In the genomic region with DNA sequence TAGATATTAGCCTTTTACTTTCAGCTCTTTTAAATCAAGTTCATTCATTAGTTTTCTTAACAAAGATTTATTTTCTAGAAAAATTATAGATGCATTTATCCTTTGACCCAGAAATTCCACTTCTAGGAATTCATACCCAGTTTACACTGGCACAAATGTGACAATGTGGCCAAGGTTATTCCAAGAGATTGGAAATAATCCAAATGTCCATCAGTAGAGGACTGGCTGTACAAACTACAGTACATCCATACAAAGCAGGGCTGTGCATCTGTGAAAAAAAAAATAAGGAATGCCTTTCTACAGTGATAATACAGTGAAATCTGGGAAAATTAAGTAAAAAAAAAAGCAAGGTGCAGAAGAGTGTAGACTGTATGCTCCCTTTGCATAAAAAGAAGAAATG, we compare ENCODE assay signal across 26 cellular contexts.
"Had no signal": no experiment of that assay in that cellular context is flagged by ENCODE, and none has a peak within 500 bp of the region (broad histone marks: within the 10 kb centered on the region; RNA-seq: fewer than 3 reads in every experiment).

No MANE protein-coding gene starts in this region.

- DNase-seq: activated CD4-positive, alpha-beta memory T cell treated with anti-CD3 and anti-CD28 coated beads for 36 hours; activated CD4-positive, alpha-beta T cell treated with anti-CD3 and anti-CD28 coated beads for 36 hours; activated CD4-positive, alpha-beta T cell treated with anti-CD3 and anti-CD28 coated beads, Interleukin-2, amount 10 ng/mL, durations not matched to agents 24 days and 14 days; activated CD4-positive, CD25-positive, alpha-beta regulatory T cell; activated CD4-positive, CD25-positive, alpha-beta regulatory T cell treated with anti-CD3 and anti-CD28 coated beads, Interleukin-2, amount 50 U/mL, for 72 hours; activated CD8-positive, alpha-beta memory T cell treated with anti-CD3 and anti-CD28 coated beads, Interleukin-2, amount 10 ng/mL, durations not matched to agents 7 days and 5 days; activated CD8-positive, alpha-beta memory T cell treated with anti-CD3 and anti-CD28 coated beads, Interleukin-2, amount 50 U/mL, for 4 hours; activated CD8-positive, alpha-beta T cell treated with anti-CD3 and anti-CD28 coated beads, Interleukin-2, amount 10 ng/mL, durations not matched to agents 7 days and 5 days; activated gamma-delta T cell; activated naive CD4-positive, alpha-beta T cell; activated naive CD4-positive, alpha-beta T cell treated with anti-CD3 and anti-CD28 coated beads, Interleukin-2, amount 10 ng/mL, durations not matched to agents 7 days and 5 days; activated naive CD8-positive, alpha-beta T cell treated with anti-CD3 and anti-CD28 coated beads, Interleukin-2, amount 10 ng/mL, durations not matched to agents 7 days and 5 days; activated T-cell treated with anti-CD3 and anti-CD28 coated beads, Interleukin-2, amount 50 U/mL, for 1 hour; activated T-cell treated with anti-CD3 and anti-CD28 coated beads, Interleukin-2, amount 50 U/mL, for 48 hours; amniotic stem cell; anterior cingulate cortex; cortex of kidney; dermis blood vessel endothelial cell; effector CD8-positive, alpha-beta T cell; esophagus squamous epithelium; foreskin melanocyte; head of caudate nucleus; T-helper 2 cell had no signal

- ATAC-seq: activated CD4-positive, alpha-beta T cell treated with anti-CD3 and anti-CD28 coated beads for 36 hours; activated CD8-positive, alpha-beta memory T cell treated with anti-CD3 and anti-CD28 coated beads, Interleukin-2, amount 10 ng/mL, durations not matched to agents 7 days and 5 days; activated CD8-positive, alpha-beta T cell treated with anti-CD3 and anti-CD28 coated beads, Interleukin-2, amount 10 ng/mL, durations not matched to agents 7 days and 5 days; activated naive CD4-positive, alpha-beta T cell treated with anti-CD3 and anti-CD28 coated beads, Interleukin-2, amount 50 U/mL, for 72 hours; body of pancreas; gastroesophageal sphincter had no signal
